8 cellular contexts compared by ENCODE assay signal in the genomic region with DNA sequence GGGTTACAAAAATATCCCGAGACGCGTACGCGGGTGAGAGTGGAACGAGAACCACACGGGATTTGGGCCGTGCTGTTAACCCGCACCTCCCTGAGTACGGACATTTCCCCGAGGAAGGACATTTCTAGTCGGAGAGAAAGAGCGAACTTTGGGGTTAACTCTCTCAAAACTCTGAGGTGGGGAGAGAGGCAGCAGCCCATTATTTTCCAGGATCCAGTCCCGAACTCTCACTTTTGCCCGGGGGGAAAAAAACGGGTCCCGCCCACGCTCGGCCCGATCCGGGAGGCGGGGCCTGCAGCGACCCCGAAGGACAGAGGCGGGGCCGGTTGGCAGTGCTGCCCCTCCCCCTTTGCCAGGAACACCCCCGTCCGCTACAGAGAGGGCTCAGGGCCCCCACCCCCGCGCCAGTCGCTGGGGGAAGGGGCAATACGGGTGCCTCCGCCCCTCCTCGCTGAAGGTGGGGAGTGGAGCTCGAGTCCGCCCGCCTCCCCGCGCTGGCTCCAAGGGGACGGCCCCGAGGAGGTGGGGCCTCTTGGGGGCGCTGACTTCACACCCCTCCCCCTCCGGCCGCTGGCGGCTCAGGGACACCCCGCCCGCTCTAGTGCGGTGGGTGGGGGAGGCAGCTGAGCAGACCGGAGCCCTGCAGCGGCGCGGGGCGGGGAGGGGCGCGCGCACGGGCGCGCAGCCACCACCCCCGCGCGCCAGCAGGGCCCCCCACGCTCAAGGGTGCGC. TPM values are rescaled to one million over a fixed set of nuclear protein-coding genes. Genes with fewer than 3 reads are reported as not detected.
A peak's percentile ranks its signal among the peaks of the same experiment; 100 is the strongest.
DNase-seq lines count a peak whose midpoint lies in the region; ATAC-seq and TF ChIP-seq lines count a peak whose summit lies in the region.

No MANE protein-coding gene starts in this region.

- peak; percentile 99 for DNase-seq in NCI-H69 (lab: John Stamatoyannopoulos, UW)
- peak; percentile 95 for DNase-seq in activated CD4-positive, alpha-beta T cell treated with anti-CD3 and anti-CD28 coated beads, Interleukin-2, amount 10 ng/mL, durations not matched to agents 7 days and 5 days
- DNase-seq in cortex of kidney (lab: John Stamatoyannopoulos, UW): peak; percentile 59
- DNase-seq in left lobe of liver (ENCODE audit: low spot score): peak; percentile 98
- peak; percentile 98 for DNase-seq in stimulated activated CD4-positive, alpha-beta T cell treated with anti-CD3 and anti-CD28 coated beads, Interleukin-1b, Interleukin-23, amount 100 ng/mL, for 48 hours

- no peaks in the 10 kb centered on the region for H3K27me3 Mint-ChIP-seq in activated CD4-positive, alpha-beta T cell treated with anti-CD3 and anti-CD28 coated beads, Interleukin-2, amount 10 ng/mL, durations not matched to agents 7 days and 5 days

- peak overlapping the region; percentile 98 for H3K27ac Mint-ChIP-seq in activated CD4-positive, alpha-beta T cell treated with anti-CD3 and anti-CD28 coated beads, Interleukin-2, amount 10 ng/mL, durations not matched to agents 7 days and 5 days

- TF ChIP-seq CTCF in C4-2B (conservative IDR thresholded peaks at IDR 0.05): no peak

- peak overlapping the region; percentile 92 for H3K27ac ChIP-seq in C4-2B

- peaks cover 39% of the 10 kb centered on the region for H3K4me1 Mint-ChIP-seq in activated CD4-positive, alpha-beta T cell treated with anti-CD3 and anti-CD28 coated beads, Interleukin-2, amount 10 ng/mL, durations not matched to agents 7 days and 5 days

- ATAC-seq in GM19395 (IDR thresholded peaks at IDR 0.05; ENCODE audit: unreplicated experiment): peak; percentile 70
- peak; percentile 73 for ATAC-seq in HG03521 (IDR thresholded peaks at IDR 0.05; ENCODE audit: unreplicated experiment)
- peak; percentile 87 for ATAC-seq in left lobe of liver

- H3K4me3 Mint-ChIP-seq in activated CD4-positive, alpha-beta T cell treated with anti-CD3 and anti-CD28 coated beads, Interleukin-2, amount 10 ng/mL, durations not matched to agents 7 days and 5 days: peak overlapping the region; percentile 92

- CTCF ChIA-PET in activated CD4-positive, alpha-beta T cell treated with anti-CD3 and anti-CD28 coated beads, Interleukin-2, amount 10 ng/mL, durations not matched to agents 7 days and 5 days (lab: Charles Lee): interaction anchor here (1.7 kb wide), 1 partner anchor 10 kb away, joined by 5 read pairs; no protein-coding TSS in a partner anchor

- H3K9me3 Mint-ChIP-seq in activated CD4-positive, alpha-beta T cell treated with anti-CD3 and anti-CD28 coated beads, Interleukin-2, amount 10 ng/mL, durations not matched to agents 7 days and 5 days: no peaks in the 10 kb centered on the region

- POLR2A ChIA-PET in activated CD4-positive, alpha-beta T cell treated with anti-CD3 and anti-CD28 coated beads, Interleukin-2, amount 10 ng/mL, durations not matched to agents 7 days and 5 days (lab: Charles Lee): interaction anchor here (0.6 to 1.0 kb wide), 2 partner anchors 25 to 63 kb away, joined by 3 to 5 read pairs; no protein-coding TSS in a partner anchor

- peaks cover 27% of the 10 kb centered on the region for H3K36me3 Mint-ChIP-seq in activated CD4-positive, alpha-beta T cell treated with anti-CD3 and anti-CD28 coated beads, Interleukin-2, amount 10 ng/mL, durations not matched to agents 7 days and 5 days (ENCODE audit: low read depth)

RNA-seq across cellular contexts. Expression of a gene that starts 0.7 kb away (rescaled TPM):
- 100 to 1,000 TPM; 218 TPM for total RNA-seq in activated CD4-positive, alpha-beta T cell treated with anti-CD3 and anti-CD28 coated beads, Interleukin-2, amount 10 ng/mL, durations not matched to agents 7 days and 5 days
- total RNA-seq in left lobe of liver: 72.3 TPM

RNA-seq across cellular contexts. Expression of a gene that starts 26.0 kb away (rescaled TPM):
- 10 to 100 TPM; 51.7 to 54.6 TPM for total RNA-seq in activated CD4-positive, alpha-beta T cell treated with anti-CD3 and anti-CD28 coated beads, Interleukin-2, amount 10 ng/mL, durations not matched to agents 7 days and 5 days
- 20.7 TPM for total RNA-seq in left lobe of liver

Comparison
In these comparisons a context has a peak if more than half of its experiments do, and no peak if none do; other contexts are left out.
1. Peak in every context shown above with its lines: DNase-seq, ATAC-seq and H3K27ac ChIP-seq.